In the genomic region with DNA sequence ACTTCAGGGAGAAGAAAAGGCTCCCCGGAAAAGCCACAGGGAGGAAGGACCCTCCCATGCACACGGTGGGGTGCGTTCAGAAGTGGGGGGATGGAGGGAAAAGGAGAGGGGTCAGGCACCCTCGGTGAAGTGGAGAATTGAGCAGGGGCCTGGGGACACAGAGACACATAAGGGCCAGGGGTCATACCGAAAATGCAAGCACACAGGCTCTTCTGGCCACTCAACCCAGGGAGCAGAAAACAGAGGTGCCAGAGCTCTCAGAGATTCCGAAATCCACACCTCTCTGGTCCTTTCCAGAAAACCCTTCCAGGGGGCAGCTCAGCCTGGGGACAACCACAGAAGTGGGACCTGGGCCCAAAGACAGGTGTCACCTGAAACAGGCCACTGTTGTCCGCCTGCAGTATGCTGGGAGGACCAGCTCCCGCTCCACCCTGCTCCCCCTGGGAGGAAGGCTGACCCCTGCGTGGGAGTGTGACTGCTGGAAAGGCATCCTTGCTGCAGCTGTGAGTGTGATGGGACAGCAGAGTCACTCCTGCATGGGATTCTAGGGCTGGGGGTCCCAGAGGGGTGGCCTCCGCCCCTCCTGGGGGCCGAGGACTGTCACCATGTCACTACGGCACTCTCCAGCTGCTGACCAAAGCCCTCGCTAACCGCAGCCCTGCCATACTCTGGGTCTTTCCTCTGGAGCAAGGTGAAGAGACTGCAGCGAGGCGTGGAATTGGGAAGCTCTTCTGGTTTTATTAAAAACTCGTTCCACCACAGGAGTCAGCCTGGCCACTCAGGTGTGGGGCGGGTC, we compare ENCODE assay signal across 8 cellular contexts.
DNase-seq lines count a peak whose midpoint lies in the region; ATAC-seq and TF ChIP-seq lines count a peak whose summit lies in the region.
"Had no signal": no experiment of that assay in that cellular context is flagged by ENCODE, and none has a peak within 500 bp of the region (broad histone marks: within the 10 kb centered on the region; RNA-seq: fewer than 3 reads in every experiment).

No MANE protein-coding gene starts in this region.

- TF ChIP-seq CTCF in brain microvascular endothelial cell (IDR thresholded peaks at IDR 0.05; ENCODE audit: low read depth, low read length, missing control alignments), result no peak

- peaks cover 8% of the 10 kb centered on the region for H3K36me3 ChIP-seq in brain microvascular endothelial cell (replicated peaks)

- peaks cover 16% of the 10 kb centered on the region for H3K27me3 Mint-ChIP-seq in stimulated activated naive CD8-positive, alpha-beta T cell treated with anti-CD3 and anti-CD28 coated beads, Interleukin-15, amount 100 ng/mL, for 72 hours

- H3K4me3 Mint-ChIP-seq in stimulated activated naive CD8-positive, alpha-beta T cell treated with anti-CD3 and anti-CD28 coated beads, Interleukin-15, amount 100 ng/mL, for 72 hours, result peak overlapping the region in 1 of 2 donors; percentile 79

- ATAC-seq in HG02610 (IDR thresholded peaks at IDR 0.05; ENCODE audit: unreplicated experiment), result peak; percentile 17
- ATAC-seq in stimulated activated naive CD8-positive, alpha-beta T cell treated with anti-CD3 and anti-CD28 coated beads, Interleukin-15, amount 100 ng/mL, for 72 hours, result peak; percentile 5

- no peak overlapping the region for H3K27ac ChIP-seq in brain microvascular endothelial cell

- in situ Hi-C loops in brain microvascular endothelial cell (cut with HindIII; ENCODE audit: low pct_ligation_motif_present, low sequenced_read_pairs), result no loop called here

- H3K9me3 Mint-ChIP-seq in stimulated activated naive CD8-positive, alpha-beta T cell treated with anti-CD3 and anti-CD28 coated beads, Interleukin-15, amount 100 ng/mL, for 72 hours, result no peaks in the 10 kb centered on the region

- DNase-seq in brain microvascular endothelial cell (no peak), left kidney (ENCODE audit: low read depth, low spot score) (peak; percentile 93), kidney glomerular epithelial cell (lab: John Stamatoyannopoulos, UW) (no peak), middle frontal gyrus (ENCODE audit: extremely low spot score, low spot score) (no peak), superior temporal gyrus (ENCODE audit: extremely low spot score) (no peak)
- DNase-seq in stimulated activated naive CD8-positive, alpha-beta T cell treated with anti-CD3 and anti-CD28 coated beads, Interleukin-15, amount 100 ng/mL, for 72 hours, result no peak
- DNase-seq: NCI-H1694 had no signal

- H3K4me3 ChIP-seq in brain microvascular endothelial cell (ENCODE audit: low read depth, low read length), result peak overlapping the region; percentile 59

- H3K27me3 ChIP-seq in brain microvascular endothelial cell (replicated peaks), result no peaks in the 10 kb centered on the region

- peaks cover 16% of the 10 kb centered on the region for H3K4me1 Mint-ChIP-seq in stimulated activated naive CD8-positive, alpha-beta T cell treated with anti-CD3 and anti-CD28 coated beads, Interleukin-15, amount 100 ng/mL, for 72 hours

- peak overlapping the region in 1 of 2 donors; percentile 15 for H3K27ac Mint-ChIP-seq in stimulated activated naive CD8-positive, alpha-beta T cell treated with anti-CD3 and anti-CD28 coated beads, Interleukin-15, amount 100 ng/mL, for 72 hours
